In genomic region chr20:50320910-50321796, GRCh38 we compare ENCODE assay signal across 1 cellular context.
TF ChIP-seq lines count a peak whose summit lies in the region.

No MANE protein-coding gene starts in this region.

TF ChIP-seq in HepG2, 621 proteins besides CTCF, POLR2A, EP300 and RAD21 (continued from another document and continues in another):
- TF ChIP-seq ZBTB4 (CRISPR knock-in tag; IDR thresholded peaks at IDR 0.05; ENCODE audit: borderline replicate concordance) (no peak), GTF2F1 (IDR thresholded peaks at IDR 0.05; ENCODE audit: low read length) (no peak), SMAD1 (CRISPR knock-in tag; IDR thresholded peaks at IDR 0.05; ENCODE audit: borderline replicate concordance, low read depth) (no peak), ZNF12 (CRISPR knock-in tag; IDR thresholded peaks at IDR 0.05) (peak; percentile 89), ZNF672 (CRISPR knock-in tag; IDR thresholded peaks at IDR 0.05) (no peak), KDM5B (CRISPR knock-in tag; IDR thresholded peaks at IDR 0.05; ENCODE audit: borderline replicate concordance) (peak; percentile 98; the same call in 1 of the 2 replicates), HMGXB4 (CRISPR knock-in tag; IDR thresholded peaks at IDR 0.05; ENCODE audit: borderline replicate concordance in 1 of 2, low read depth in 1 of 2) (peak; percentile 7 to 91; a peak in 3 of 4 replicates), XBP1 (CRISPR knock-in tag; IDR thresholded peaks at IDR 0.05) (no peak), ZNF800 (CRISPR knock-in tag; IDR thresholded peaks at IDR 0.05) (no peak), ZNF230 (CRISPR knock-in tag; IDR thresholded peaks at IDR 0.05) (peak; percentile 93), SPEN (CRISPR knock-in tag; IDR thresholded peaks at IDR 0.05; ENCODE audit: low read depth) (peak; percentile 94), ARID4A (CRISPR knock-in tag; IDR thresholded peaks at IDR 0.05; ENCODE audit: borderline replicate concordance) (peak; percentile 73; the same call in 1 of the 2 replicates), ZHX2 (IDR thresholded peaks at IDR 0.05; ENCODE audit: low read depth) (0 out of 2 replicates have a peak, but pooled peaks have one; percentile 26), ZHX2 (CRISPR knock-in tag; IDR thresholded peaks at IDR 0.05; ENCODE audit: borderline replicate concordance) (no peak), AGO1 (IDR thresholded peaks at IDR 0.05; ENCODE audit: low read depth, low read length, poor library complexity, severe bottlenecking) (peak; percentile 35), ZNF841 (CRISPR knock-in tag; IDR thresholded peaks at IDR 0.05; ENCODE audit: borderline replicate concordance) (no peak), ARID3A (IDR thresholded peaks at IDR 0.05; ENCODE audit: low read depth, low read length) (no peak), ZKSCAN1 (IDR thresholded peaks at IDR 0.05; ENCODE audit: low read length) (no peak), ZNF280D (CRISPR knock-in tag; IDR thresholded peaks at IDR 0.05) (no peak), ZNF512B (CRISPR knock-in tag; IDR thresholded peaks at IDR 0.05; ENCODE audit: borderline replicate concordance) (no peak), ZNF512 (CRISPR knock-in tag; IDR thresholded peaks at IDR 0.05) (no peak)
